1 cellular context compared by ENCODE assay signal in genomic region chr6:157045831-157046454, GRCh38.
TF ChIP-seq lines count a peak whose summit lies in the region.

No MANE protein-coding gene starts in this region.

TF ChIP-seq in HEK293, 187 proteins besides CTCF, POLR2A, EP300 and RAD21 (continued from another document):
- TF ChIP-seq ZBTB44 (tag by site-specific recombination; IDR thresholded peaks at IDR 0.05) = no peak
- TF ChIP-seq ZEB2 (tag by site-specific recombination; IDR thresholded peaks at IDR 0.05) = no peak
- no peak for TF ChIP-seq ZNF391 (tag by site-specific recombination; IDR thresholded peaks at IDR 0.05; ENCODE audit: borderline replicate concordance, low read depth)
- TF ChIP-seq IKZF3 (tag by site-specific recombination; IDR thresholded peaks at IDR 0.05) = no peak
- TF ChIP-seq ZNF398 (tag by site-specific recombination; IDR thresholded peaks at IDR 0.05) = no peak
- TF ChIP-seq ZNF426 (tag by site-specific recombination; IDR thresholded peaks at IDR 0.05) = no peak
- no peak for TF ChIP-seq HOXA7 (CRISPR knock-in tag; IDR thresholded peaks at IDR 0.05; ENCODE audit: borderline replicate concordance)
- no peak for TF ChIP-seq ZNF211 (tag by site-specific recombination; IDR thresholded peaks at IDR 0.05; ENCODE audit: low read depth)
- TF ChIP-seq ZBTB26 (tag by site-specific recombination; optimal IDR thresholded peaks at IDR 0.05) = no peak
- no peak for TF ChIP-seq ZNF140 (tag by site-specific recombination; IDR thresholded peaks at IDR 0.05)
- TF ChIP-seq ZNF214 (tag by site-specific recombination; IDR thresholded peaks at IDR 0.05; ENCODE audit: borderline replicate concordance) = no peak
- TF ChIP-seq ZNF645 (tag by site-specific recombination; IDR thresholded peaks at IDR 0.05) = no peak
- TF ChIP-seq OVOL3 (tag by site-specific recombination; IDR thresholded peaks at IDR 0.05) = no peak
- TF ChIP-seq SETDB1 (IDR thresholded peaks at IDR 0.05; ENCODE audit: insufficient read length, low read length) = no peak
- TF ChIP-seq ZNF654 (tag by site-specific recombination; IDR thresholded peaks at IDR 0.05; ENCODE audit: low read depth) = peak; percentile 26
- 0 out of 2 replicates have a peak, but pooled peaks have one; percentile 18 for TF ChIP-seq ZSCAN30 (tag by site-specific recombination; IDR thresholded peaks at IDR 0.05)
- TF ChIP-seq ZNF280C (tag by site-specific recombination; IDR thresholded peaks at IDR 0.05) = no peak
- no peak for TF ChIP-seq KLF1 (tag by site-specific recombination; IDR thresholded peaks at IDR 0.05)
- no peak for TF ChIP-seq ZNF10 (tag by site-specific recombination; IDR thresholded peaks at IDR 0.05)
- TF ChIP-seq ZNF449 (tag by site-specific recombination; IDR thresholded peaks at IDR 0.05) = no peak
- TF ChIP-seq ZNF785 (tag by site-specific recombination; IDR thresholded peaks at IDR 0.05) = no peak
- TF ChIP-seq ZBTB6 (tag by site-specific recombination; IDR thresholded peaks at IDR 0.05) = peak; percentile 74; the same call in 1 of the 2 replicates
